14 cellular contexts compared by ENCODE assay signal in the genomic region with DNA sequence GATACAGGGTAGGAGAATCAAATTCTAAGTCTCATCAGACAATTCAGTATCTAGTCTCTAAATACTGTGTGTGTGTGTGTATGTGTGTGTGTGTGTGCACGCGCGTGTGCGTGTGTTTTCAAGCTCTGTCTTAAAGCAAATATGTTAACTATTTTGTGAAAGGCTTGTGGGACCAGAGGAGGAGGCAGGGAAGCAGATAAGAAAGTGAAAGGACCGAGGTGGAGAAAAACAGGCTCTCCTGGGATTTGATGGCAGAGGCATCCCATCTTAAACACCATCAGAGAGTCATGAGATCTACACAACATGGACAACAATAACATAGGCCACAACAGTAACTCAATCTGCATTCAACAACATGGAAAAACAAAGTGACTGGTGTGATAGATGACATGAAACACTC.
DNase-seq lines count a peak whose midpoint lies in the region; ATAC-seq and TF ChIP-seq lines count a peak whose summit lies in the region.
"Had no signal": no experiment of that assay in that cellular context is flagged by ENCODE, and none has a peak within 500 bp of the region (broad histone marks: within the 10 kb centered on the region; RNA-seq: fewer than 3 reads in every experiment).

No MANE protein-coding gene starts in this region.

- no peak for ATAC-seq in HG02938 (IDR thresholded peaks at IDR 0.05; ENCODE audit: unreplicated experiment)
- ATAC-seq: heart left ventricle, Panc1 had no signal

- peak overlapping the region in 1 of 2 experiments; percentile 39 for H3K4me3 ChIP-seq in mesenchymal stem cell (ENCODE audit: insufficient read depth in 1 of 2, low read depth in 1 of 2, low read length in 2 of 2)
- H3K4me3 ChIP-seq in urinary bladder (ENCODE audit: low read depth, low read length), result no peak overlapping the region
- H3K4me3 ChIP-seq: HAP-1 had no signal

- H4K8ac ChIP-seq in mesenchymal stem cell (ENCODE audit: low read length), result no peak overlapping the region

- no peak overlapping the region for H4K91ac ChIP-seq in mesenchymal stem cell (ENCODE audit: low read length)

- H3K27me3 Mint-ChIP-seq in activated naive CD4-positive, alpha-beta T cell treated with anti-CD3 and anti-CD28 coated beads, Interleukin-2, amount 50 U/mL, for 24 hours, result no peaks in the 10 kb centered on the region
- no peaks in the 10 kb centered on the region for H3K27me3 Mint-ChIP-seq in activated naive CD8-positive, alpha-beta T cell treated with anti-CD3 and anti-CD28 coated beads for 36 hours
- H3K27me3 Mint-ChIP-seq in CD14-positive monocyte (ENCODE audit: low read depth in 3 of 3), result no peaks in the 10 kb centered on the region

- H3K27ac Mint-ChIP-seq in activated naive CD4-positive, alpha-beta T cell treated with anti-CD3 and anti-CD28 coated beads, Interleukin-2, amount 50 U/mL, for 24 hours, result peak overlapping the region; percentile 99
- H3K27ac Mint-ChIP-seq in activated naive CD8-positive, alpha-beta T cell treated with anti-CD3 and anti-CD28 coated beads for 36 hours, result peak overlapping the region; percentile 99
- H3K27ac Mint-ChIP-seq in CD14-positive monocyte, result peak overlapping the region in 1 of 7 donors; percentile 76

- H3K14ac ChIP-seq in mesenchymal stem cell (ENCODE audit: low read length in 2 of 2), result no peak overlapping the region

- H3K9me3 ChIP-seq in mesenchymal stem cell (ENCODE audit: control insufficient read depth, low read length), result no peaks in the 10 kb centered on the region
- H3K9me3 ChIP-seq: HAP-1, heart left ventricle had no signal

- no peaks in the 10 kb centered on the region for H3K27me3 ChIP-seq in mesenchymal stem cell (ENCODE audit: control insufficient read depth in 1 of 2, insufficient read depth in 1 of 2, low read length in 2 of 2)
- H3K27me3 ChIP-seq: heart left ventricle had no signal

- no peaks in the 10 kb centered on the region for H3K9me3 Mint-ChIP-seq in activated naive CD4-positive, alpha-beta T cell treated with anti-CD3 and anti-CD28 coated beads, Interleukin-2, amount 50 U/mL, for 24 hours
- peaks cover 2% of the 10 kb centered on the region for H3K9me3 Mint-ChIP-seq in activated naive CD8-positive, alpha-beta T cell treated with anti-CD3 and anti-CD28 coated beads for 36 hours
- H3K9me3 Mint-ChIP-seq in CD14-positive monocyte, result no peaks in the 10 kb centered on the region

- peak overlapping the region; percentile 27 for H2BK120ac ChIP-seq in mesenchymal stem cell (ENCODE audit: low read depth, low read length)

- H3K9ac ChIP-seq in mesenchymal stem cell (ENCODE audit: low read length), result peak overlapping the region; percentile 72

- H3K4me2 ChIP-seq in mesenchymal stem cell (ENCODE audit: low read length, poor library complexity, severe bottlenecking), result no peak overlapping the region

- no peak overlapping the region for H3K18ac ChIP-seq in mesenchymal stem cell (ENCODE audit: low read depth in 1 of 2, low read length in 2 of 2)

- peak overlapping the region; percentile 88 for H3K27ac ChIP-seq in mesenchymal stem cell (ENCODE audit: low read length, poor library complexity, severe bottlenecking)
- peak overlapping the region; percentile 53 for H3K27ac ChIP-seq in urinary bladder (ENCODE audit: low read depth)

- H3K23ac ChIP-seq in mesenchymal stem cell (ENCODE audit: low read length in 2 of 2), result no peak overlapping the region

- peak overlapping the region in 1 of 2 experiments; percentile 68 for H3K4ac ChIP-seq in mesenchymal stem cell (ENCODE audit: low read depth in 1 of 2, low read length in 2 of 2)

- peaks cover 30% of the 10 kb centered on the region for H3K79me1 ChIP-seq in mesenchymal stem cell (replicated peaks; ENCODE audit: low read length, poor library complexity, severe bottlenecking)

- H2BK15ac ChIP-seq in mesenchymal stem cell (ENCODE audit: low read depth, poor library complexity, severe bottlenecking), result no peak overlapping the region

- H3K36me3 Mint-ChIP-seq in activated naive CD4-positive, alpha-beta T cell treated with anti-CD3 and anti-CD28 coated beads, Interleukin-2, amount 50 U/mL, for 24 hours, result peaks cover 10% of the 10 kb centered on the region
- peaks cover 52% of the 10 kb centered on the region for H3K36me3 Mint-ChIP-seq in activated naive CD8-positive, alpha-beta T cell treated with anti-CD3 and anti-CD28 coated beads for 36 hours
- H3K36me3 Mint-ChIP-seq in CD14-positive monocyte, result peaks cover 29 to 36% of the 10 kb centered on the region in 2 donors

- H2AFZ ChIP-seq in mesenchymal stem cell (ENCODE audit: low read depth, low read length), result no peak overlapping the region

- intact Hi-C loops in CD14-positive monocyte (cut with micrococcal nuclease), result no loop called here

- H2BK12ac ChIP-seq in mesenchymal stem cell (ENCODE audit: low read length in 2 of 2), result no peak overlapping the region

- peak overlapping the region; percentile 48 for H2BK5ac ChIP-seq in mesenchymal stem cell (ENCODE audit: low read depth, low read length, poor library complexity, severe bottlenecking)

- TF ChIP-seq CTCF in CD14-positive monocyte (IDR thresholded peaks at IDR 0.05), result no peak

- peaks cover 0 to under 1% of the 10 kb centered on the region in 2 experiments for H3K36me3 ChIP-seq in mesenchymal stem cell (ENCODE audit: control insufficient read depth in 1 of 2, insufficient read depth in 2 of 2, low read depth in 1 of 2, low read length in 2 of 2)
- no peaks in the 10 kb centered on the region for H3K36me3 ChIP-seq in urinary bladder (ENCODE audit: insufficient read depth)
- H3K36me3 ChIP-seq: HAP-1, heart left ventricle had no signal

- H3K4me1 ChIP-seq in mesenchymal stem cell (ENCODE audit: control insufficient read depth, insufficient read depth, low read depth, low read length), result peaks cover 20% of the 10 kb centered on the region
- no peaks in the 10 kb centered on the region for H3K4me1 ChIP-seq in urinary bladder (ENCODE audit: insufficient read depth)
- H3K4me1 ChIP-seq: HAP-1 had no signal

- DNase-seq in activated naive CD4-positive, alpha-beta T cell treated with anti-CD3 and anti-CD28 coated beads, Interleukin-2, amount 50 U/mL, for 16 hours, result no peak
- DNase-seq in activated naive CD8-positive, alpha-beta T cell treated with anti-CD3 and anti-CD28 coated beads for 36 hours, result no peak
- peak; percentile 34 for DNase-seq in mesenchymal stem cell
- DNase-seq in CD14-positive monocyte (ENCODE audit: low spot score), result no peak
- DNase-seq in NCI-H187 (lab: John Stamatoyannopoulos, UW), result no peak
- DNase-seq: activated effector memory CD4-positive, alpha-beta T cell treated with Interleukin-2 at 50 U/mL for 16 hours; effector CD8-positive, alpha-beta T cell; GF-D8; heart left ventricle had no signal

- peaks cover 90% of the 10 kb centered on the region for H3K4me1 Mint-ChIP-seq in activated naive CD4-positive, alpha-beta T cell treated with anti-CD3 and anti-CD28 coated beads, Interleukin-2, amount 50 U/mL, for 24 hours
- peaks cover 91% of the 10 kb centered on the region for H3K4me1 Mint-ChIP-seq in activated naive CD8-positive, alpha-beta T cell treated with anti-CD3 and anti-CD28 coated beads for 36 hours
- H3K4me1 Mint-ChIP-seq in CD14-positive monocyte, result peaks cover 60% of the 10 kb centered on the region

- H2AK5ac ChIP-seq in mesenchymal stem cell (ENCODE audit: low read length, severe bottlenecking), result peak overlapping the region; percentile 82

- 83% methylated on average over 4 of the region's 5 CpGs for WGBS in mesenchymal stem cell
- WGBS in urinary bladder, result 62% methylated on average over 5 of the region's 5 CpGs

- peak overlapping the region; percentile 82 for H3K4me3 Mint-ChIP-seq in activated naive CD4-positive, alpha-beta T cell treated with anti-CD3 and anti-CD28 coated beads, Interleukin-2, amount 50 U/mL, for 24 hours
- H3K4me3 Mint-ChIP-seq in activated naive CD8-positive, alpha-beta T cell treated with anti-CD3 and anti-CD28 coated beads for 36 hours, result peak overlapping the region; percentile 53
- H3K4me3 Mint-ChIP-seq in CD14-positive monocyte, result no peak overlapping the region

Comparison
In these comparisons a context has a peak if more than half of its experiments do, and no peak if none do; other contexts are left out.
1. H3K4me3 Mint-ChIP-seq: peak in activated naive CD4-positive, alpha-beta T cell treated with anti-CD3 and anti-CD28 coated beads, Interleukin-2, amount 50 U/mL, for 24 hours (single experiment) and activated naive CD8-positive, alpha-beta T cell treated with anti-CD3 and anti-CD28 coated beads for 36 hours (single experiment); none in CD14-positive monocyte (0 of 2).